Comparison of ENCODE assay signal across 8 cellular contexts in the genomic region with DNA sequence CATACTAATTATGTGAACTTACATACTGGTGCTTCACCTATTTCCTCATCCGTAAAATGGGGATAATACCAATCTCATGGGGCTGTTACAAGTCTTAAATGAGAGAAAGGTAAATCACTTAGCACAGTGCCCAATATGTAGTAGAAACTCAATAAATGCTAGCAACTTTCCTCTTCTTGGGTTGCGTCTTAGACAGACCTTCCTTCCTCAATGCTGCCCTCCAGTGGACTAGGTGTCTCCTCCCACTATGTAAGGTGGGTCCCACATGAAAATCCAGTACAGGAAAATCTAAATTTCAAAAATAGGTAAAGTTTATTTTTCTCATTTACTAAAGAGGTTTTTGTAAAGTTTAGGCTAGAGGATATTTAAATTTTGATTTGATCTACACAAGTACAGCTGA. TPM values are rescaled to one million over a fixed set of nuclear protein-coding genes. Genes with fewer than 3 reads are reported as not detected.
DNase-seq lines count a peak whose midpoint lies in the region; ATAC-seq and TF ChIP-seq lines count a peak whose summit lies in the region.

No MANE protein-coding gene starts in this region.

- no peaks in the 10 kb centered on the region for H3K36me3 ChIP-seq in vagina

- TF ChIP-seq CTCF in AG04449 (IDR thresholded peaks at IDR 0.05; ENCODE audit: insufficient read depth, low read length, missing control alignments) (peak; percentile 23), GM12865 (IDR thresholded peaks at IDR 0.05; ENCODE audit: insufficient read depth, low read depth, low read length, missing control alignments) (peak; percentile 49), choroid plexus epithelial cell (conservative IDR thresholded peaks at IDR 0.05; ENCODE audit: low read depth, low read length) (peak; percentile 67), nephron (IDR thresholded peaks at IDR 0.05; ENCODE audit: unreplicated experiment in 3 of 3) (peak; percentile 41 to 54 (median 47)), vagina (IDR thresholded peaks at IDR 0.05) (peak in 1 of 3 experiments; percentile 18)

- CTCF ChIA-PET in AG04449 (lab: Yijun Ruan, JAX) = interaction anchor here (1.0 to 2.5 kb wide), 11 partner anchors 12 to 238 kb away, joined by 3 to 10 read pairs (median 4); no protein-coding TSS in a partner anchor

- no peaks in the 10 kb centered on the region for H3K27me3 ChIP-seq in vagina

- POLR2A ChIA-PET in AG04449 (lab: Yijun Ruan, JAX) = no interaction called here

- H3K9me3 Mint-ChIP-seq in nephron = no peaks in the 10 kb centered on the region

- no peak for DNase-seq in AG04449 (ENCODE audit: low read depth, low spot score)
- DNase-seq in GM12865 (ENCODE audit: low read depth) = peak; percentile 72
- DNase-seq in Jurkat, Clone E6-1 (ENCODE audit: low read depth, low spot score) = peak; percentile 61
- peak; percentile 34 for DNase-seq in T-helper 9 cell
- peak; percentile 66 for DNase-seq in choroid plexus epithelial cell (ENCODE audit: low read depth)
- DNase-seq in vagina (ENCODE audit: extremely low spot score in 2 of 2) = no peak

- no peak for ATAC-seq in HG03095 (IDR thresholded peaks at IDR 0.05; ENCODE audit: unreplicated experiment)

- no peaks in the 10 kb centered on the region for H3K4me1 ChIP-seq in vagina

- intact Hi-C loops in vagina (cut with DNase I) = no loop called here

- no peaks in the 10 kb centered on the region for H3K27me3 Mint-ChIP-seq in nephron (ENCODE audit: low read depth)

- H3K4me3 ChIP-seq in AG04449 (ENCODE audit: low read depth, low read length) (no peak overlapping the region), GM12865 (ENCODE audit: low read depth, low read length) (no peak overlapping the region), choroid plexus epithelial cell (ENCODE audit: low read depth, low read length) (no peak overlapping the region), vagina (no peak overlapping the region)
- H3K4me3 ChIP-seq in Jurkat, Clone E6-1 (ENCODE audit: low read length) = no peak overlapping the region

- no peak overlapping the region for H3K4me3 Mint-ChIP-seq in nephron

- no peak overlapping the region for H3K27ac ChIP-seq in vagina

- H3K36me3 Mint-ChIP-seq in nephron (ENCODE audit: low read depth) = peaks cover 40% of the 10 kb centered on the region

- H3K4me1 Mint-ChIP-seq in nephron = no peaks in the 10 kb centered on the region

- no peaks in the 10 kb centered on the region for H3K9me3 ChIP-seq in vagina

- H3K27ac Mint-ChIP-seq in nephron = no peak overlapping the region

- no peak for TF ChIP-seq POLR2A in vagina (IDR thresholded peaks at IDR 0.05)

RNA-seq across cellular contexts. Expression of gene ZDHHC9, which starts 20.6 kb away (rescaled TPM):
- polyA plus RNA-seq in Jurkat, Clone E6-1 (2012; ENCODE audit: insufficient read depth, insufficient read length) = 9.6 TPM
- 19.2 TPM for total RNA-seq in vagina

RNA-seq across cellular contexts. Expression of gene SASH3, which starts 43.4 kb away (rescaled TPM):
- 127 TPM for polyA plus RNA-seq in Jurkat, Clone E6-1 (2012; ENCODE audit: insufficient read depth, insufficient read length)
- 14.0 TPM for total RNA-seq in vagina

Comparison
In these comparisons a context has a peak if more than half of its experiments do, and no peak if none do; other contexts are left out.
1. DNase-seq: peak in GM12865 (single experiment), Jurkat, Clone E6-1 (single experiment), T-helper 9 cell (single experiment) and choroid plexus epithelial cell (single experiment); none in AG04449 (single experiment) and vagina (0 of 2).